ENCODE assay signal across 8 cellular contexts in genomic region chr17:75843577-75844529, GRCh38. TPM values are rescaled to one million over a fixed set of nuclear protein-coding genes. Genes with fewer than 3 reads are reported as not detected.
A peak's percentile ranks its signal among the peaks of the same experiment; 100 is the strongest.
DNase-seq lines count a peak whose midpoint lies in the region; ATAC-seq lines count a peak whose summit lies in the region.

TSS of gene UNC13D (minus strand) at chr17:75844404. CDS start at chr17:75844337, 67 bp downstream.

- H3K36me3 Mint-ChIP-seq in activated naive CD4-positive, alpha-beta T cell treated with anti-CD3 and anti-CD28 coated beads, Interleukin-2, amount 10 ng/mL, durations not matched to agents 7 days and 5 days = peaks cover 49% of the 10 kb centered on the region

- no peaks in the 10 kb centered on the region for H3K9me3 Mint-ChIP-seq in activated naive CD4-positive, alpha-beta T cell treated with anti-CD3 and anti-CD28 coated beads, Interleukin-2, amount 10 ng/mL, durations not matched to agents 7 days and 5 days

- peak within 1 kb of the TSS; percentile 96 for H3K4me3 Mint-ChIP-seq in activated naive CD4-positive, alpha-beta T cell treated with anti-CD3 and anti-CD28 coated beads, Interleukin-2, amount 10 ng/mL, durations not matched to agents 7 days and 5 days

- no peak for ATAC-seq in HG02840 (IDR thresholded peaks at IDR 0.05; ENCODE audit: low FRiP score, unreplicated experiment)

- no peaks in the 10 kb centered on the region for H3K27me3 Mint-ChIP-seq in activated naive CD4-positive, alpha-beta T cell treated with anti-CD3 and anti-CD28 coated beads, Interleukin-2, amount 10 ng/mL, durations not matched to agents 7 days and 5 days

- DNase-seq in GM19238 (ENCODE audit: insufficient read length, low spot score) = peak; percentile 76
- peak; percentile 56 for DNase-seq in SK-N-DZ (ENCODE audit: low spot score)
- peak; percentile 81 for DNase-seq in activated naive CD4-positive, alpha-beta T cell treated with anti-CD3 and anti-CD28 coated beads, Interleukin-2, amount 10 ng/mL, durations not matched to agents 7 days and 5 days
- DNase-seq in stimulated activated naive CD4-positive, alpha-beta T cell (lab: John Stamatoyannopoulos, UW) = peak; percentile 45 to 71 (median 56)
- no peak for DNase-seq in NCI-H526 (lab: John Stamatoyannopoulos, UW)
- DNase-seq in NCI-H226 = no peak

- peaks cover 31% of the 10 kb centered on the region for H3K4me1 Mint-ChIP-seq in activated naive CD4-positive, alpha-beta T cell treated with anti-CD3 and anti-CD28 coated beads, Interleukin-2, amount 10 ng/mL, durations not matched to agents 7 days and 5 days

- no peaks in the 10 kb centered on the region for H3K27me3 ChIP-seq in layer of hippocampus (ENCODE audit: control insufficient read depth, insufficient read depth, low read length)

- CTCF ChIA-PET in activated naive CD4-positive, alpha-beta T cell treated with anti-CD3 and anti-CD28 coated beads, Interleukin-2, amount 10 ng/mL, durations not matched to agents 7 days and 5 days (lab: Charles Lee) = interaction anchor here (0.9 to 8.0 kb wide), 10 partner anchors 10 to 91 kb away, joined by 3 to 74 read pairs (median 4); partner anchors contain the start of gene WBP2

- peak within 1 kb of the TSS; percentile 76 for H3K27ac ChIP-seq in layer of hippocampus (ENCODE audit: low read depth, low read length)

- H3K27ac Mint-ChIP-seq in activated naive CD4-positive, alpha-beta T cell treated with anti-CD3 and anti-CD28 coated beads, Interleukin-2, amount 10 ng/mL, durations not matched to agents 7 days and 5 days = peak within 1 kb of the TSS; percentile 97

RNA-seq across cellular contexts. Expression of gene UNC13D, which starts in this region (rescaled TPM):
- polyA plus RNA-seq in SK-N-DZ (2014; cell fraction: cytosol; rRNA removed) = 13.1 and 17.0 TPM in 2 replicates
- 60.0 and 69.4 TPM in 2 replicates for polyA plus RNA-seq in SK-N-DZ (2014; cell fraction: nucleus; rRNA removed)

Comparison
In these comparisons a context has a peak if more than half of its experiments do, and no peak if none do; other contexts are left out.
1. DNase-seq: peak in GM19238 (single experiment), SK-N-DZ (single experiment), activated naive CD4-positive, alpha-beta T cell treated with anti-CD3 and anti-CD28 coated beads, Interleukin-2, amount 10 ng/mL, durations not matched to agents 7 days and 5 days (single experiment) and stimulated activated naive CD4-positive, alpha-beta T cell (6 of 6); none in NCI-H526 (0 of 2) and NCI-H226 (single experiment).